In the genomic region with DNA sequence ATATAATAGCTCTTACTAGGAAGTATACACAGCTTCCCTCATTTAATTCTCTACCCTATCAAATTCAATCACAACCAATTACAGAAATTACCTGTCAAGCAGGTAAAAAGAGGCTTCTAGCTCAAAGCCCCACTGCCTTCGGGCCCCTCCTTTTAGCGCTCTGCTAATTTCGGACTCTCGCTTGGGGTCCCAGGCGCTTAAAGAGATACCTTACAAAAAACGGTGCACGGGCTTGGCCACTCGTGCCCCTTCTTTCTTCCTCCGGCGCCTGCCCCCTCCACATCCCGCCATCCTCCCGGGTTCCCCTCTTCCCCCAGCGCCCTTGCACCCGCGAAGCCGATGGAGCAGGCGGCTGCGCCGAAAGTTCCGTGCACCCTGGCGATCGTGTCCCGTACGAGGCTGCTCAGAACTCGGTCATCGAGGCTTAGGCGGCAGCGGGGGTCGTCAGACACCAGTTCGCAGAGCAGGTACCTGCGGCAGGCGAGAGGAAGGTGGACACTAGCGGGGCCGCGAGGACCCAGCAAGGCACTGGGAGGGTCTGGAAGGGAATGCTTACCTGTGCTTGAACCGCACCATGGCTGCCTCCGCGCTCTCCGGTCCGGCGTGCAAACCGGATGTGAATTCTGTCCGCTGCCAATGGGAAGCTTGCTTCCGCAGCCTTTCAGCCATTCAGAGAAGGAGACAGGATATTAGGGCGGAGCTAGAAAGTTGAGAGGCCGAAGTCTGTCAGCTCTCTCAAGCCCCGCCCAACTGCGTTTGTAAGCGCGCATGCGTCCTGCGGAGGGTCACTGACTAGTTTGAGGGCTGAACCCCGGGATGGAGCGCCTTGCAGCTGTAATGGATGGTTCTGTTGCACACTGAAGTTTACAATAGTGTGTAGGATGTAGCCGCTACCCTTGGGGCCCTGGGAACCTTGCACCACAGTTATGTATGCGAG, we compare ENCODE assay signal across 8 cellular contexts. TPM values are rescaled to one million over a fixed set of nuclear protein-coding genes. Genes with fewer than 3 reads are reported as not detected.
DNase-seq lines count a peak whose midpoint lies in the region; ATAC-seq and TF ChIP-seq lines count a peak whose summit lies in the region.

A gene with protein sequence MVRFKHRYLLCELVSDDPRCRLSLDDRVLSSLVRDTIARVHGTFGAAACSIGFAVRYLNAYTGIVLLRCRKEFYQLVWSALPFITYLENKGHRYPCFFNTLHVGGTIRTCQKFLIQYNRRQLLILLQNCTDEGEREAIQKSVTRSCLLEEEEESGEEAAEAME (minus strand): TSS at position 616 of the 937 bp plus-strand sequence. CDS start 40 bp downstream, at position 576.

- H3K4me1 ChIP-seq in ACC112 (ENCODE audit: control insufficient read depth, insufficient read depth, low read length, unreplicated experiment): peaks cover 10% of the 10 kb centered on the region
- H3K4me1 ChIP-seq in breast epithelium: peaks cover 0 to 5% of the 10 kb centered on the region in 2 donors
- H3K4me1 ChIP-seq in skeletal muscle tissue (ENCODE audit: control insufficient read depth in 3 of 3, insufficient read depth in 3 of 3, low read length in 3 of 3): peaks cover 22 to 30% (median 23%) of the 10 kb centered on the region in 3 donors

- ATAC-seq in GM18870 (IDR thresholded peaks at IDR 0.05; ENCODE audit: unreplicated experiment): peak; percentile 95
- ATAC-seq in HG03135 (IDR thresholded peaks at IDR 0.05; ENCODE audit: unreplicated experiment): peak; percentile 90

- H3K36me3 ChIP-seq in ACC112 (ENCODE audit: insufficient read depth, low read length) (peaks cover 13% of the 10 kb centered on the region), breast epithelium (peaks cover 4% of the 10 kb centered on the region), skeletal muscle tissue (ENCODE audit: control insufficient read depth in 3 of 3, insufficient read depth in 3 of 3, low read length in 3 of 3) (peaks cover 35 to 39% (median 36%) of the 10 kb centered on the region in 3 donors)

- H3K27ac ChIP-seq in ACC112 (ENCODE audit: low read depth, low read length) (peak within 1 kb of the TSS; percentile 29), VCaP (peak within 1 kb of the TSS; percentile 81), breast epithelium (peak within 1 kb of the TSS; percentile 62 to 71), skeletal muscle tissue (ENCODE audit: low read depth, low read length) (peak within 1 kb of the TSS; percentile 54)

- DNase-seq in NCI-H2196 treated with DMSO at 0.1 percent for 48 hours (lab: John Stamatoyannopoulos, UW; ENCODE audit: unreplicated experiment): peak; percentile 98
- DNase-seq in breast epithelium (ENCODE audit: low spot score in 2 of 2): peak; percentile 94 to 97

- H3K27me3 ChIP-seq in ACC112 (ENCODE audit: insufficient read depth, low read length): peaks cover 6% of the 10 kb centered on the region
- no peaks in the 10 kb centered on the region for H3K27me3 ChIP-seq in breast epithelium
- no peaks in the 10 kb centered on the region for H3K27me3 ChIP-seq in skeletal muscle tissue (ENCODE audit: control insufficient read depth in 3 of 3, insufficient read depth in 3 of 3, low read length in 3 of 3)

- H3K4me3 ChIP-seq in ACC112 (ENCODE audit: low read depth, low read length) (peak within 1 kb of the TSS; percentile 95), breast epithelium (peak within 1 kb of the TSS; percentile 71 to 92 (median 81)), iPS-18c (ENCODE audit: insufficient read depth, low read depth, low read length) (peak within 1 kb of the TSS; percentile 86), skeletal muscle tissue (ENCODE audit: low read length in 3 of 3) (peak within 1 kb of the TSS; percentile 98 to 100 (median 98))

- intact Hi-C loops in breast epithelium (cut with DNase I; ENCODE audit: low total_unique reads): no loop called here

- peak within 1 kb of the TSS; percentile 87 for H2AFZ ChIP-seq in ACC112 (ENCODE audit: low read length, unreplicated experiment)

- peak within 1 kb of the TSS; percentile 87 to 97 (median 90) for H3K9ac ChIP-seq in skeletal muscle tissue (ENCODE audit: low read depth in 1 of 3, low read length in 3 of 3)

- TF ChIP-seq POLR2A in breast epithelium (IDR thresholded peaks at IDR 0.05): no peak

- peaks cover 7% of the 10 kb centered on the region for H3K79me2 ChIP-seq in ACC112 (ENCODE audit: control insufficient read depth, insufficient read depth, low read length, unreplicated experiment)

- no peak for TF ChIP-seq CTCF in VCaP (conservative IDR thresholded peaks at IDR 0.05)
- no peak for TF ChIP-seq CTCF in breast epithelium (IDR thresholded peaks at IDR 0.05)

- H3K9me3 ChIP-seq in breast epithelium (no peaks in the 10 kb centered on the region), iPS-18c (ENCODE audit: control insufficient read depth, insufficient read depth, low read length) (no peaks in the 10 kb centered on the region), skeletal muscle tissue (ENCODE audit: control insufficient read depth in 3 of 3, low read length in 3 of 3) (no peaks in the 10 kb centered on the region)

RNA-seq across cellular contexts. Expression of the gene that starts here (rescaled TPM):
- total RNA-seq in breast epithelium: 10 to 100 TPM; 35.4 to 43.8 (median 42.4) TPM
- 29.2 TPM for total RNA-seq in skeletal muscle tissue

Comparison
In these comparisons a context has a peak if more than half of its experiments do, and no peak if none do; other contexts are left out.
1. Peak in every context shown above with its lines: DNase-seq, ATAC-seq, H3K4me3 ChIP-seq and H3K27ac ChIP-seq.
2. H3K27ac ChIP-seq: peak in every context shown above with its lines; median percentile 81 in VCaP; 66 in breast epithelium; 54 in skeletal muscle tissue; 29 in ACC112.